In the genomic region with DNA sequence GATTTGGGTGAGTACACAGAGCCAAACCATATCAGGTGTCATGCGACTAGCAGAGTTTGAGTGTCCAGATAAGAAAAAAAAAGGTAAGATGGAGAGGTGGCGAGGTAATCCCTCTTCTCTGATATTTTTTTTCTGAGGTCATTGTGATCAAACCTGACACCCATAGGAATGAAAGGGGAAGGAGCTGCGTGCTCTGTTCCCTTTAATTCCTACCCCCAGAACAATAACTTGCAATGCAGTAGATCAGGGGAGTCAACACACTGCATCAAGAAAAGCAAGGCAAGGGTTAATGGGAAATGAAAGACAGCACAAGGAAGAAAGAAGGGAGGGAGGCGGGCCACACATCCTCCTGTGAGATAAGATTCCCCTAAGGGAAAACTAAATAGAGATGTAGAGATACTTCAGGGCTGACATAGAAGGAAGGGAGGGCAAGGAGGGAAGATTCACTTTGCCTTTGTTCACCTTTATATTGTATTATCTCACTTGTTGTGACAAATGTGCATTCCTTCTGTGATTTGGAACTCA, we compare ENCODE assay signal across 17 cellular contexts.
A peak's percentile ranks its signal among the peaks of the same experiment; 100 is the strongest.
DNase-seq lines count a peak whose midpoint lies in the region; FAIRE-seq and TF ChIP-seq lines count a peak whose summit lies in the region.
"Had no signal": no experiment of that assay in that cellular context is flagged by ENCODE, and none has a peak within 500 bp of the region (broad histone marks: within the 10 kb centered on the region; RNA-seq: fewer than 3 reads in every experiment).

No MANE protein-coding gene starts in this region.

- H3K4me1 ChIP-seq in mammary epithelial cell (ENCODE audit: insufficient read depth, low read length) (peaks cover 8% of the 10 kb centered on the region), breast epithelium (no peaks in the 10 kb centered on the region), MM.1S (ENCODE audit: low read length) (no peaks in the 10 kb centered on the region)
- H3K4me1 ChIP-seq: Caco-2 had no signal

- in situ Hi-C loops in mammary epithelial cell (cut with MboI; ENCODE audit: low sequenced_read_pairs in 2 of 2), result loop anchor here in 1 of 2 donors (25.0 kb wide), 1 partner anchor 647 kb away; no protein-coding TSS in a partner anchor

- FAIRE-seq in D721Med (lab: Jason Lieb, UNC), result peak; percentile 100
- FAIRE-seq: H1 had no signal

- no TSS peak for BruUV-seq in mammary epithelial cell (replicated peaks; lab: Mats Ljungman, UMichigan)

- H3K9me3 ChIP-seq in mammary epithelial cell (replicated peaks; ENCODE audit: insufficient read depth, low read length) (no peaks in the 10 kb centered on the region), breast epithelium (peaks cover 0 to 1% of the 10 kb centered on the region in 2 donors), neural cell (ENCODE audit: low read length) (peaks cover 7% of the 10 kb centered on the region), MM.1S (replicated peaks; ENCODE audit: insufficient read depth, low read length) (no peaks in the 10 kb centered on the region)
- H3K9me3 ChIP-seq: Caco-2 had no signal

- H4K20me1 ChIP-seq in mammary epithelial cell (ENCODE audit: insufficient read depth, low read length) (no peaks in the 10 kb centered on the region), neural cell (ENCODE audit: insufficient read depth) (no peaks in the 10 kb centered on the region), MM.1S (ENCODE audit: insufficient read depth, low read length) (no peaks in the 10 kb centered on the region)

- TF ChIP-seq CTCF in mammary epithelial cell (conservative IDR thresholded peaks at IDR 0.05 in 1 of 2, IDR thresholded peaks at IDR 0.05 in 1 of 2; ENCODE audit: extremely low read depth in 1 of 2, insufficient read depth in 1 of 2, low read depth in 1 of 2, low read length in 2 of 2), result no peak
- TF ChIP-seq CTCF in breast epithelium (IDR thresholded peaks at IDR 0.05), result no peak
- TF ChIP-seq CTCF in D721Med (IDR thresholded peaks at IDR 0.05; ENCODE audit: insufficient read depth, missing control alignments), result no peak
- TF ChIP-seq CTCF in neural cell (IDR thresholded peaks at IDR 0.05; ENCODE audit: poor library complexity, severe bottlenecking), result no peak
- no peak for TF ChIP-seq CTCF in MM.1S (IDR thresholded peaks at IDR 0.05; ENCODE audit: low read length)

- no peak for DNase-seq in mammary epithelial cell
- DNase-seq in breast epithelium (ENCODE audit: low spot score in 2 of 2), result no peak
- DNase-seq in D721Med (ENCODE audit: insufficient read length, low spot score), result no peak
- peak; percentile 82 for DNase-seq in SK-N-DZ (ENCODE audit: low spot score)
- DNase-seq in NCI-H1417 (lab: John Stamatoyannopoulos, UW), result no peak
- no peak for DNase-seq in MM.1S
- no peak for DNase-seq in germinal center (ENCODE audit: low spot score)
- DNase-seq: CD4-positive, alpha-beta T cell; DMS153; DMS79; GF-D8; H9; KG1 had no signal

- H2AFZ ChIP-seq in mammary epithelial cell (ENCODE audit: low read depth, low read length) (peak overlapping the region; percentile 54), neural cell (ENCODE audit: low read depth, low read length) (no peak overlapping the region), MM.1S (ENCODE audit: low read length) (no peak overlapping the region)

- H3K36me3 ChIP-seq in mammary epithelial cell (ENCODE audit: insufficient read depth, low read length) (no peaks in the 10 kb centered on the region), breast epithelium (no peaks in the 10 kb centered on the region), neural cell (ENCODE audit: insufficient read depth, low read length) (no peaks in the 10 kb centered on the region), MM.1S (replicated peaks; ENCODE audit: insufficient read depth, low read length) (no peaks in the 10 kb centered on the region)

- H3K27me3 ChIP-seq in mammary epithelial cell (ENCODE audit: insufficient read depth, low read length) (no peaks in the 10 kb centered on the region), breast epithelium (no peaks in the 10 kb centered on the region), neural cell (ENCODE audit: insufficient read depth, low read depth, low read length) (no peaks in the 10 kb centered on the region), MM.1S (replicated peaks; ENCODE audit: insufficient read depth, low read length) (no peaks in the 10 kb centered on the region)

- CTCF ChIA-PET in mammary epithelial cell (lab: Charles Lee; ENCODE audit: low non-redundant PET), result no interaction called here

- H3K27ac ChIP-seq in mammary epithelial cell (ENCODE audit: insufficient read depth, low read depth, low read length) (no peak overlapping the region), breast epithelium (no peak overlapping the region), neural cell (ENCODE audit: low read length) (peak overlapping the region; percentile 30), MM.1S (ENCODE audit: low read length) (no peak overlapping the region)
- H3K27ac ChIP-seq: C4-2B had no signal

- dilution Hi-C loops in mammary epithelial cell (cut with HindIII; ENCODE audit: low sequenced_read_pairs), result no loop called here

- H3K9ac ChIP-seq in mammary epithelial cell (ENCODE audit: insufficient read depth, low read length) (no peak overlapping the region), neural cell (ENCODE audit: low read length) (no peak overlapping the region), MM.1S (ENCODE audit: low read length) (no peak overlapping the region)

- H3K4me2 ChIP-seq in mammary epithelial cell (ENCODE audit: insufficient read depth, low read depth, low read length), result no peak overlapping the region
- H3K4me2 ChIP-seq in neural cell (ENCODE audit: low read length), result no peak overlapping the region
- H3K4me2 ChIP-seq in MM.1S (ENCODE audit: low read depth, low read length), result no peak overlapping the region

- H3F3A ChIP-seq in neural cell (ENCODE audit: insufficient read depth, low read length, poor library complexity, severe bottlenecking) (no peaks in the 10 kb centered on the region), MM.1S (ENCODE audit: insufficient read depth, low read length) (no peaks in the 10 kb centered on the region)

- no peaks in the 10 kb centered on the region for H3K79me2 ChIP-seq in mammary epithelial cell (ENCODE audit: insufficient read depth, low read length)
- H3K79me2 ChIP-seq in neural cell (replicated peaks; ENCODE audit: insufficient read depth, low read length), result no peaks in the 10 kb centered on the region
- no peaks in the 10 kb centered on the region for H3K79me2 ChIP-seq in MM.1S (ENCODE audit: low read length)

- intact Hi-C loops in mammary epithelial cell (cut with micrococcal nuclease), result no loop called here
- intact Hi-C loops in breast epithelium (cut with DNase I; ENCODE audit: low total_unique reads), result no loop called here

- no peak for TF ChIP-seq RAD21 in neural cell (conservative IDR thresholded peaks at IDR 0.05)

- 54% methylated on average over 4 of the region's 4 CpGs for WGBS in mammary epithelial cell (ENCODE audit: low coverage, missing lambda C conversion rate)

- H3K4me3 ChIP-seq in mammary epithelial cell (replicated peaks in 1 of 3; ENCODE audit: insufficient read depth in 1 of 3, low read depth in 2 of 3, low read length in 3 of 3) (no peak overlapping the region), breast epithelium (no peak overlapping the region), neural cell (ENCODE audit: low read length) (no peak overlapping the region), MM.1S (ENCODE audit: low read length) (no peak overlapping the region)

- no peak for TF ChIP-seq EP300 in neural cell (conservative IDR thresholded peaks at IDR 0.05; ENCODE audit: poor library complexity, severe bottlenecking)

- H3K9me2 ChIP-seq in neural cell (ENCODE audit: insufficient read depth, low read length), result no peaks in the 10 kb centered on the region
- no peaks in the 10 kb centered on the region for H3K9me2 ChIP-seq in MM.1S (replicated peaks; ENCODE audit: insufficient read depth, low read length)

- no peak for TF ChIP-seq POLR2A in breast epithelium (IDR thresholded peaks at IDR 0.05)

TF ChIP-seq in neural cell, 6 proteins besides CTCF, POLR2A, EP300 and RAD21:
- no peak for TF ChIP-seq TAF1 (IDR thresholded peaks at IDR 0.05; ENCODE audit: low read depth)
- TF ChIP-seq, protein P1, sequence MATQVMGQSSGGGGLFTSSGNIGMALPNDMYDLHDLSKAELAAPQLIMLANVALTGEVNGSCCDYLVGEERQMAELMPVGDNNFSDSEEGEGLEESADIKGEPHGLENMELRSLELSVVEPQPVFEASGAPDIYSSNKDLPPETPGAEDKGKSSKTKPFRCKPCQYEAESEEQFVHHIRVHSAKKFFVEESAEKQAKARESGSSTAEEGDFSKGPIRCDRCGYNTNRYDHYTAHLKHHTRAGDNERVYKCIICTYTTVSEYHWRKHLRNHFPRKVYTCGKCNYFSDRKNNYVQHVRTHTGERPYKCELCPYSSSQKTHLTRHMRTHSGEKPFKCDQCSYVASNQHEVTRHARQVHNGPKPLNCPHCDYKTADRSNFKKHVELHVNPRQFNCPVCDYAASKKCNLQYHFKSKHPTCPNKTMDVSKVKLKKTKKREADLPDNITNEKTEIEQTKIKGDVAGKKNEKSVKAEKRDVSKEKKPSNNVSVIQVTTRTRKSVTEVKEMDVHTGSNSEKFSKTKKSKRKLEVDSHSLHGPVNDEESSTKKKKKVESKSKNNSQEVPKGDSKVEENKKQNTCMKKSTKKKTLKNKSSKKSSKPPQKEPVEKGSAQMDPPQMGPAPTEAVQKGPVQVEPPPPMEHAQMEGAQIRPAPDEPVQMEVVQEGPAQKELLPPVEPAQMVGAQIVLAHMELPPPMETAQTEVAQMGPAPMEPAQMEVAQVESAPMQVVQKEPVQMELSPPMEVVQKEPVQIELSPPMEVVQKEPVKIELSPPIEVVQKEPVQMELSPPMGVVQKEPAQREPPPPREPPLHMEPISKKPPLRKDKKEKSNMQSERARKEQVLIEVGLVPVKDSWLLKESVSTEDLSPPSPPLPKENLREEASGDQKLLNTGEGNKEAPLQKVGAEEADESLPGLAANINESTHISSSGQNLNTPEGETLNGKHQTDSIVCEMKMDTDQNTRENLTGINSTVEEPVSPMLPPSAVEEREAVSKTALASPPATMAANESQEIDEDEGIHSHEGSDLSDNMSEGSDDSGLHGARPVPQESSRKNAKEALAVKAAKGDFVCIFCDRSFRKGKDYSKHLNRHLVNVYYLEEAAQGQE (IDR thresholded peaks at IDR 0.05; ENCODE audit: borderline replicate concordance), result no peak
- TF ChIP-seq POLR2AphosphoS5 (IDR thresholded peaks at IDR 0.05), result no peak
- no peak for TF ChIP-seq MXI1 (conservative IDR thresholded peaks at IDR 0.05; ENCODE audit: poor library complexity, severe bottlenecking)
- no peak for TF ChIP-seq SMC3 (conservative IDR thresholded peaks at IDR 0.05; ENCODE audit: poor library complexity)
- TF ChIP-seq EZH2 (IDR thresholded peaks at IDR 0.05; ENCODE audit: borderline replicate concordance, insufficient read depth, low read length, poor library complexity, severe bottlenecking), result no peak
